Comparison of ENCODE assay signal across 9 cellular contexts in the genomic region with DNA sequence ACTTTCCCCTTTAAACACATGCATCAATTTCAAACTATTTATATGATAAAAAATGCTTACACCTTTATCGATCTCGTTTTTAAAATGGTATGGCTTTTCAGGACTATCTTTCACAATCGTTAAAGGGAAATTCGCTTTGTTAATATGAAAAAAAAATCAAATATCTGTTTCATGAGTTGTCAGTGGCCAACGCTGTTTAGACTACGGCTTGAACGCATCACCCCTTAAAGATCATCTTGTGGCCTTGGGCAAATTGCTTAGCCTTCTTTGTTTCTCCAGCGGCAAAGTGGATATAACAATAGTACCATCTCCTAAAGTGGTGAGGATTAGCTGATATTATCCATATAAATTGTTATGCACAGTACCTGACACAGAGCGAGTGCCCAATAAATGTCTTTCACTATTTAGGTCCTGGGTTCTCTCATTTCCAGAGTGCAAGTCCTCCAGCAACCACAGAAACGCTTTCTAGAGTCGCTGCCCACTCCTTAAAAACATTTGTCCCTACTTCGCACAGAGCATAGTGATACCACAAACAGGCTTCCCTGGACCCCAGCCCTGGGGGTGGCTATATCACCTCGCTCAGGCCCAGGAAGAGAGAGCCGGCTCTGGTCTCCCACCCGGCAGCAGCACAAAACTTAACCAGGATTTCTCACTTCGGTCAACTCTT. TPM values are rescaled to one million over a fixed set of nuclear protein-coding genes. Genes with fewer than 3 reads are reported as not detected.
DNase-seq lines count a peak whose midpoint lies in the region; ATAC-seq and TF ChIP-seq lines count a peak whose summit lies in the region.
"Had no signal": no experiment of that assay in that cellular context is flagged by ENCODE, and none has a peak within 500 bp of the region (broad histone marks: within the 10 kb centered on the region; RNA-seq: fewer than 3 reads in every experiment).

No MANE protein-coding gene starts in this region.

- no peak for TF ChIP-seq POLR2A in GM18505 (IDR thresholded peaks at IDR 0.05; ENCODE audit: borderline replicate concordance, extremely low read depth, insufficient read depth, insufficient read length)

- H3K9me3 ChIP-seq in ectodermal cell (ENCODE audit: control insufficient read depth, low read length) = no peaks in the 10 kb centered on the region
- H3K9me3 ChIP-seq in naive thymus-derived CD4-positive, alpha-beta T cell (ENCODE audit: control insufficient read depth in 2 of 3, low read length in 3 of 3) = no peaks in the 10 kb centered on the region

- 15 to 21% methylated on average over 16 of the region's 16 CpGs for WGBS in ectodermal cell, 2 experiments

- H3K27me3 ChIP-seq in ectodermal cell (ENCODE audit: control insufficient read depth, insufficient read depth, low read length, poor library complexity, severe bottlenecking) = peaks cover 37% of the 10 kb centered on the region
- H3K27me3 ChIP-seq in naive thymus-derived CD4-positive, alpha-beta T cell (ENCODE audit: control insufficient read depth in 2 of 2, insufficient read depth in 2 of 2, low read length in 2 of 2) = no peaks in the 10 kb centered on the region

- H3K4me1 ChIP-seq in ectodermal cell (ENCODE audit: control insufficient read depth, insufficient read depth, low read length) = peaks cover 5% of the 10 kb centered on the region
- no peaks in the 10 kb centered on the region for H3K4me1 ChIP-seq in naive thymus-derived CD4-positive, alpha-beta T cell (ENCODE audit: control insufficient read depth in 2 of 2, insufficient read depth in 2 of 2, low read length in 2 of 2)

- TF ChIP-seq CTCF in GM20000 (IDR thresholded peaks at IDR 0.05; ENCODE audit: extremely low read depth, missing control alignments) = no peak

- intact Hi-C loops in naive thymus-derived CD4-positive, alpha-beta T cell (cut with micrococcal nuclease) = loop anchor here (1.0 to 10.0 kb wide), 11 partner anchors 17 to 807 kb away; a partner anchor contains a TSS

- H3K36me3 Mint-ChIP-seq in naive thymus-derived CD4-positive, alpha-beta T cell = no peaks in the 10 kb centered on the region

- CTCF ChIA-PET in naive thymus-derived CD4-positive, alpha-beta T cell (lab: Charles Lee) = no interaction called here

- H3K27ac Mint-ChIP-seq in naive thymus-derived CD4-positive, alpha-beta T cell = peak overlapping the region in 6 of 9 donors; percentile 57 to 88 (median 78)

- DNase-seq in NCI-H82 (lab: John Stamatoyannopoulos, UW) (peak; percentile 65), NCI-H82 treated with DMSO at 0.1 percent for 48 hours (lab: John Stamatoyannopoulos, UW; ENCODE audit: unreplicated experiment) (no peak), NOMO-1 (lab: John Stamatoyannopoulos, UW; ENCODE audit: unreplicated experiment in 2 of 2) (peak; percentile 11 to 15), GM20000 (ENCODE audit: low spot score) (no peak), kidney glomerular epithelial cell (lab: John Stamatoyannopoulos, UW) (no peak)
- DNase-seq in naive thymus-derived CD4-positive, alpha-beta T cell = peak in 1 of 9 donors; percentile 7
- DNase-seq: DND-41 had no signal

- H3K27ac ChIP-seq in ectodermal cell (ENCODE audit: insufficient read depth, low read depth, low read length, poor library complexity, severe bottlenecking) = no peak overlapping the region
- H3K27ac ChIP-seq in naive thymus-derived CD4-positive, alpha-beta T cell (ENCODE audit: low read depth, low read length) = peak overlapping the region; percentile 65

- ATAC-seq in naive thymus-derived CD4-positive, alpha-beta T cell = no peak
- ATAC-seq in GM18505 (IDR thresholded peaks at IDR 0.05; ENCODE audit: unreplicated experiment) = no peak

- no peaks in the 10 kb centered on the region for H3K9me3 Mint-ChIP-seq in naive thymus-derived CD4-positive, alpha-beta T cell

- H3K36me3 ChIP-seq in ectodermal cell (ENCODE audit: control insufficient read depth, insufficient read depth, low read length) = no peaks in the 10 kb centered on the region
- H3K36me3 ChIP-seq in naive thymus-derived CD4-positive, alpha-beta T cell (ENCODE audit: control insufficient read depth in 2 of 3, insufficient read depth in 3 of 3, low read length in 3 of 3) = peaks cover 0 to 3% (median 0%) of the 10 kb centered on the region in 3 experiments

- H3K4me3 Mint-ChIP-seq in naive thymus-derived CD4-positive, alpha-beta T cell = peak overlapping the region; percentile 89 to 98 (median 95)

- H3K4me1 Mint-ChIP-seq in naive thymus-derived CD4-positive, alpha-beta T cell = peaks cover 5 to 33% (median 26%) of the 10 kb centered on the region in 7 donors

- POLR2A ChIA-PET in naive thymus-derived CD4-positive, alpha-beta T cell (lab: Charles Lee) = interaction anchor here (0.8 kb wide), 1 partner anchor 17 kb away, joined by 3 read pairs; no protein-coding TSS in a partner anchor

- H3K4me3 ChIP-seq in ectodermal cell (ENCODE audit: insufficient read depth, low read depth, low read length) = peak overlapping the region; percentile 68
- peak overlapping the region; percentile 88 for H3K4me3 ChIP-seq in naive thymus-derived CD4-positive, alpha-beta T cell (ENCODE audit: low read length)

- H3K27me3 Mint-ChIP-seq in naive thymus-derived CD4-positive, alpha-beta T cell = peaks cover 0 to 17% (median 4%) of the 10 kb centered on the region in 5 donors

RNA-seq across cellular contexts. Expression of a gene that starts 0.9 kb away (rescaled TPM):
- polyA plus RNA-seq in ectodermal cell (2013, experiment 1 of 4) = 10.5 TPM
- polyA plus RNA-seq in ectodermal cell (2013, experiment 2 of 4) = 9.0 TPM
- 6.9 TPM for polyA plus RNA-seq in ectodermal cell (2013, experiment 3 of 4)
- 6.6 TPM for polyA plus RNA-seq in ectodermal cell (2013, experiment 4 of 4)
- 1 to 10 TPM; 3.8 to 8.9 (median 4.5) TPM for total RNA-seq in naive thymus-derived CD4-positive, alpha-beta T cell
- polyA plus RNA-seq in naive thymus-derived CD4-positive, alpha-beta T cell = 1 to 10 TPM; 3.7 to 4.2 TPM

Comparison
In these comparisons a context has a peak if more than half of its experiments do, and no peak if none do; other contexts are left out.
1. DNase-seq: peak in NCI-H82 (single experiment) and NOMO-1 (2 of 2); none in NCI-H82 treated with DMSO at 0.1 percent for 48 hours (single experiment), GM20000 (single experiment) and kidney glomerular epithelial cell (single experiment).